In the genomic region with DNA sequence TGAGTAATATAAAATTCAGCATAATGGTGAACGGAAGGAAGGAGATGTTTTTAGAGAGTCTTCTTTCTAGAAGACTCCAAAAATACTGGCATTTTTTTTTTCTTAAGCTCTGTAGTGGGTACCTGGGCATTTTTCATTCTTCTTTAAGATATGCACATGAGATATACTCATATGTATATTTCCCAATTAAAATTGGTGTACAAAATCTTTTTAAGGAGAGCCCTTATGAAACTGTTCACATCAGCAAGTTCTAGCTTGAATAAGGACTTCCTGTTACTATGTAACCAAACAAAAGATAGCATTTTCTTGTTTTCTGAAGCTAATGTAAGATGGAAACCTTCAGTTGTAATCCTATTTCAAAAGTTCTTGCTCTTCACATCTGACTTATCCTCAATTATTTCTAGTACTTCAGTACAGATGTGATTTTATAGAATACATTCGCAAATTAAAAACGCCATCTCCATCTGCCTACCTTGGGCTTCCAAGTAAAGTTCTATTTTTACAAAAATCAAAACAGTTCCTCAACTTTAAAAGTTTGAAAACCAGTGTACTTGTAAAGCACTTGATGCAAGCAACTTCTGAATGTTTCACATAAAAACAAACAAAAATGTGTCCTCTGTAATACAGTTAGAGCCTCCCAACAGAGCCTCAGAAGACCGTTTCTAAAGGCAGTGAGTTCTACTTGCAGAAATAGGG, we compare ENCODE assay signal across 8 cellular contexts. TPM values are rescaled to one million over a fixed set of nuclear protein-coding genes. Genes with fewer than 3 reads are reported as not detected.
DNase-seq lines count a peak whose midpoint lies in the region; ATAC-seq and TF ChIP-seq lines count a peak whose summit lies in the region.

No MANE protein-coding gene starts in this region.

- TSS peak; percentile 70 for BruUV-seq in Panc1 (replicated peaks; lab: Mats Ljungman, UMichigan)

- no peaks in the 10 kb centered on the region; the same call in 1 of the 2 replicates for H3K36me3 ChIP-seq in Panc1 (ENCODE audit: control insufficient read depth, insufficient read depth, low read length)

- H3K27me3 ChIP-seq in Panc1 (ENCODE audit: control insufficient read depth, insufficient read depth, low read length), result no peaks in the 10 kb centered on the region

- H3K27ac ChIP-seq in 22Rv1 (peak overlapping the region; percentile 96), Panc1 (ENCODE audit: low read length) (peak overlapping the region; percentile 99)

- peak; percentile 32 for DNase-seq in GM12865 (ENCODE audit: low read depth)
- no peak for DNase-seq in Panc1 (ENCODE audit: low read depth, low spot score)
- DNase-seq in dermis blood vessel endothelial cell, result peak; percentile 33
- DNase-seq in midbrain (lab: John Stamatoyannopoulos, UW), result peak; percentile 44
- no peak for DNase-seq in NCI-H2029 treated with DMSO at 0.1 percent for 48 hours (lab: John Stamatoyannopoulos, UW)
- no peak for DNase-seq in GM19240 (ENCODE audit: insufficient read length, low spot score)

- ATAC-seq in HG02884 (IDR thresholded peaks at IDR 0.05; ENCODE audit: unreplicated experiment) (peak; percentile 22), Panc1 (no peak)

- in situ Hi-C loops in Panc1 (cut with HindIII; ENCODE audit: low pct_unique_long_range_greater_than_20kb, low sequenced_read_pairs), result no loop called here

- H3K9me3 ChIP-seq in Panc1 (ENCODE audit: control insufficient read depth, insufficient read depth, low read depth, low read length), result no peaks in the 10 kb centered on the region

- CTCF ChIA-PET in Panc1 (lab: Charles Lee), result no interaction called here

- POLR2A ChIA-PET in Panc1 (lab: Charles Lee), result interaction anchor here (0.6 kb wide), 1 partner anchor 332 kb away, joined by 3 read pairs; no protein-coding TSS in a partner anchor

- H3K4me3 ChIP-seq in GM12865 (ENCODE audit: low read depth, low read length) (peak overlapping the region; percentile 97), Panc1 (ENCODE audit: low read depth in 2 of 2, low read length in 2 of 2) (peak overlapping the region; percentile 95 to 96)

- TF ChIP-seq CTCF in 22Rv1 (IDR thresholded peaks at IDR 0.05) (no peak), GM12865 (IDR thresholded peaks at IDR 0.05; ENCODE audit: insufficient read depth, low read depth, low read length, missing control alignments) (no peak), Panc1 (IDR thresholded peaks at IDR 0.05) (no peak)

- peaks cover 16% of the 10 kb centered on the region for H3K4me1 ChIP-seq in Panc1 (ENCODE audit: control insufficient read depth, insufficient read depth, low read length)

- intact Hi-C loops in Panc1 (cut with micrococcal nuclease; ENCODE audit: unreplicated experiment), result no loop called here

RNA-seq across cellular contexts. Expression of a gene that starts 0.6 kb away (rescaled TPM):
- 20.1 TPM for total RNA-seq in Panc1 (2021; ENCODE audit: unreplicated experiment)
- polyA plus RNA-seq in Panc1 (2012; ENCODE audit: insufficient read length), result 6.7 TPM
- total RNA-seq in dermis blood vessel endothelial cell, result 8.8 and 14.8 TPM in 2 replicates

Comparison
In these comparisons a context has a peak if more than half of its experiments do, and no peak if none do; other contexts are left out.
1. DNase-seq: peak in GM12865 (single experiment), dermis blood vessel endothelial cell (single experiment) and midbrain (single experiment); none in Panc1 (single experiment), NCI-H2029 treated with DMSO at 0.1 percent for 48 hours (single experiment) and GM19240 (single experiment).